18 cellular contexts compared by ENCODE assay signal in the genomic region with DNA sequence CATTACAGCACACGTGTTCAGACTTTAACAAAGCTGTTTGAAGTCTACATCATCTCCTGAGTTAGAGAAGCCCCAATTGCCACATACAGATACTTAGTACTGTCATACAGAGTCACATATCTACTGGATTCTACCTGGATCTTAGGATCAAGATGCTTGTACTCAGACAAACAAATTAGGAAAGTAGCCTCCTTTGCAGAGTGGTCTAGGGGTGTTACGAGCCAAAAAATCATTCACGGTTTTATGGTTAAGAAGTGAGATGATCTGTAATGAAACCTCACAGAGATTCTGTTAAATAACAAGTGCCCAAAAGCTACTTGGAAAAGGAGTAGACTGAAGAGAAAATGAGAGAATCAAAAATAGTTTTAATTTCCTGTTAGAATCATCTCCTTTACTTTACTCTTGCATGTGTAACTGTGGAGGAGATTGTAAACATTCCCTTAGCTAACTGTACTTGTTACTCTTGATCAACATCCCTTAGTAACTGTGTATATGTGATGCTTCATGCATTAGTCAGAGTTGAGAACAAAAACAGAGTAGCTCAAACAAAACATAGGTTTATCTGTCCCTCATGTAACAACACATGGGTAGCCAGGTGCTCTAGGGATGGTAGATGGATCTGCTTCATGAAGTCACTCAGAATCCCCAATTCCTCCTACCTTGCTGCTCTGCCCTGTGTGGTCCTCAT. TPM values are rescaled to one million over a fixed set of nuclear protein-coding genes. Genes with fewer than 3 reads are reported as not detected.
DNase-seq lines count a peak whose midpoint lies in the region; ATAC-seq and TF ChIP-seq lines count a peak whose summit lies in the region.
"Had no signal": no experiment of that assay in that cellular context is flagged by ENCODE, and none has a peak within 500 bp of the region (broad histone marks: within the 10 kb centered on the region; RNA-seq: fewer than 3 reads in every experiment).

No MANE protein-coding gene starts in this region.

- TF ChIP-seq POLR2A in lower leg skin (IDR thresholded peaks at IDR 0.05), result no peak

- DNase-seq in Daoy (ENCODE audit: low read depth) (peak; percentile 6), fibroblast of the conjunctiva (ENCODE audit: low read depth) (peak; percentile 3), GM19240 (ENCODE audit: insufficient read length, low spot score) (no peak), left lung (no peak), lower leg skin (ENCODE audit: low spot score in 2 of 2) (no peak)
- no peak for DNase-seq in activated naive CD8-positive, alpha-beta T cell treated with anti-CD3 and anti-CD28 coated beads, Interleukin-2, amount 10 ng/mL, durations not matched to agents 7 days and 5 days
- DNase-seq: heart right ventricle; mucosa of descending colon; NCI-H1694; NCI-H446 treated with DMSO at 0.1 percent for 48 hours; stimulated activated CD4-positive, alpha-beta T cell treated with anti-CD3 and anti-CD28 coated beads, Interleukin-4, amount 100 ng/mL, for 1 hour; stimulated activated CD8-positive, alpha-beta memory T cell treated with anti-CD3 and anti-CD28 coated beads, Interleukin-4, amount 100 ng/mL, for 48 hours; transverse colon had no signal

- intact Hi-C loops in left lung (cut with DNase I), result no loop called here
- intact Hi-C loops in lower leg skin (cut with DNase I; ENCODE audit: low total_unique reads), result no loop called here

- no peak overlapping the region for H3K27ac ChIP-seq in BLaER1 treated with 17β-estradiol and CSF1 and Interleukin-3, amounts not matched to agents 10 nM and 100 nM
- H3K27ac ChIP-seq in left lung, result peak overlapping the region in 1 of 2 donors; percentile 49
- H3K27ac ChIP-seq: heart right ventricle, transverse colon had no signal

- TF ChIP-seq CTCF in left lung (IDR thresholded peaks at IDR 0.05) (no peak), lower leg skin (IDR thresholded peaks at IDR 0.05) (no peak)

- peaks cover 3% of the 10 kb centered on the region for H3K9me3 Mint-ChIP-seq in activated naive CD8-positive, alpha-beta T cell treated with anti-CD3 and anti-CD28 coated beads, Interleukin-2, amount 10 ng/mL, durations not matched to agents 7 days and 5 days

- no peak overlapping the region for H3K9ac ChIP-seq in BLaER1 treated with 17β-estradiol and CSF1 and Interleukin-3, amounts not matched to agents 10 nM and 100 nM

- peak overlapping the region in 8 of 11 experiments; percentile 23 to 93 (median 62); a peak in 13 of 22 replicates for H3K4me2 ChIP-seq in BLaER1 treated with 17β-estradiol and CSF1 and Interleukin-3, amounts not matched to agents 10 nM and 100 nM

- 74 to 82% methylated on average over 3 of the region's 3 CpGs for WGBS in lower leg skin, 2 donors

- no peaks in the 10 kb centered on the region for H3K9me3 ChIP-seq in BLaER1 treated with 17β-estradiol and CSF1 and Interleukin-3, amounts not matched to agents 10 nM and 100 nM (replicated peaks in 1 of 11)
- no peaks in the 10 kb centered on the region for H3K9me3 ChIP-seq in left lung
- H3K9me3 ChIP-seq: heart right ventricle, mucosa of descending colon, transverse colon had no signal

- H3K36me3 ChIP-seq in BLaER1 treated with 17β-estradiol and CSF1 and Interleukin-3, amounts not matched to agents 10 nM and 100 nM, result no peaks in the 10 kb centered on the region
- H3K36me3 ChIP-seq in left lung, result no peaks in the 10 kb centered on the region
- H3K36me3 ChIP-seq: heart right ventricle, transverse colon had no signal

- H4K20me1 ChIP-seq in BLaER1 treated with 17β-estradiol and CSF1 and Interleukin-3, amounts not matched to agents 10 nM and 100 nM, result no peaks in the 10 kb centered on the region

- peak overlapping the region; percentile 32 for H3K27ac Mint-ChIP-seq in activated naive CD8-positive, alpha-beta T cell treated with anti-CD3 and anti-CD28 coated beads, Interleukin-2, amount 10 ng/mL, durations not matched to agents 7 days and 5 days

- H3K4me3 Mint-ChIP-seq in activated naive CD8-positive, alpha-beta T cell treated with anti-CD3 and anti-CD28 coated beads, Interleukin-2, amount 10 ng/mL, durations not matched to agents 7 days and 5 days, result no peak overlapping the region

- no peak overlapping the region for H3K4me3 ChIP-seq in BLaER1 treated with 17β-estradiol and CSF1 and Interleukin-3, amounts not matched to agents 10 nM and 100 nM
- H3K4me3 ChIP-seq in left lung (no peak overlapping the region), lower leg skin (ENCODE audit: low read depth, poor library complexity, severe bottlenecking) (no peak overlapping the region)
- H3K4me3 ChIP-seq: heart right ventricle, mucosa of descending colon, transverse colon had no signal

- peaks cover 7% of the 10 kb centered on the region for H3K36me3 Mint-ChIP-seq in activated naive CD8-positive, alpha-beta T cell treated with anti-CD3 and anti-CD28 coated beads, Interleukin-2, amount 10 ng/mL, durations not matched to agents 7 days and 5 days

- no peak for ATAC-seq in activated naive CD8-positive, alpha-beta T cell treated with anti-CD3 and anti-CD28 coated beads, Interleukin-2, amount 10 ng/mL, durations not matched to agents 7 days and 5 days (ENCODE audit: low read depth)
- ATAC-seq in left lung (no peak), GM21619 (IDR thresholded peaks at IDR 0.05; ENCODE audit: unreplicated experiment) (no peak)
- ATAC-seq: heart right ventricle, mucosa of descending colon, sciatic nerve had no signal

- peaks cover 52% of the 10 kb centered on the region for H3K4me1 Mint-ChIP-seq in activated naive CD8-positive, alpha-beta T cell treated with anti-CD3 and anti-CD28 coated beads, Interleukin-2, amount 10 ng/mL, durations not matched to agents 7 days and 5 days

- peaks cover 0 to 27% (median 0%) of the 10 kb centered on the region in 11 experiments; a peak in 4 of 22 replicates for H3K27me3 ChIP-seq in BLaER1 treated with 17β-estradiol and CSF1 and Interleukin-3, amounts not matched to agents 10 nM and 100 nM
- peaks cover 0 to 6% of the 10 kb centered on the region in 2 donors for H3K27me3 ChIP-seq in left lung

- peaks cover 10 to 47% (median 25%) of the 10 kb centered on the region in 10 experiments; a peak in 18 of 20 replicates for H3K4me1 ChIP-seq in BLaER1 treated with 17β-estradiol and CSF1 and Interleukin-3, amounts not matched to agents 10 nM and 100 nM
- H3K4me1 ChIP-seq in left lung, result peaks cover 0 to 43% of the 10 kb centered on the region in 2 donors
- H3K4me1 ChIP-seq: transverse colon had no signal

- no peaks in the 10 kb centered on the region for H3K27me3 Mint-ChIP-seq in activated naive CD8-positive, alpha-beta T cell treated with anti-CD3 and anti-CD28 coated beads, Interleukin-2, amount 10 ng/mL, durations not matched to agents 7 days and 5 days

- POLR2A ChIA-PET in activated naive CD8-positive, alpha-beta T cell treated with anti-CD3 and anti-CD28 coated beads, Interleukin-2, amount 10 ng/mL, durations not matched to agents 7 days and 5 days (lab: Charles Lee), result interaction anchor here (1.0 to 4.7 kb wide), 4 partner anchors 8 to 23 kb away, joined by 3 to 21 read pairs (median 3); no protein-coding TSS in a partner anchor

RNA-seq across cellular contexts. Expression of gene IL1RL1, which starts 16.4 kb away (rescaled TPM):
- total RNA-seq in Daoy (2014; rRNA removed; shearing (Covaris generic)), result not detected in 2 replicates
- not detected for total RNA-seq in activated naive CD8-positive, alpha-beta T cell treated with anti-CD3 and anti-CD28 coated beads, Interleukin-2, amount 10 ng/mL, durations not matched to agents 7 days and 5 days
- total RNA-seq in left lung, result 10 to 100 TPM in 1 of 2 donors, 1 to 10 TPM in 1; 3.7 to 72.2 TPM
- 1 to 10 TPM in 3 of 4 donors, under 1 TPM in 1; 0.88 to 5.8 (median 1.9) TPM for total RNA-seq in lower leg skin
- total RNA-seq: chondrocyte, SK-MEL-5 had no signal

Comparison
In these comparisons a context has a peak if more than half of its experiments do, and no peak if none do; other contexts are left out.
1. DNase-seq: peak in Daoy (single experiment) and fibroblast of the conjunctiva (single experiment); none in activated naive CD8-positive, alpha-beta T cell treated with anti-CD3 and anti-CD28 coated beads, Interleukin-2, amount 10 ng/mL, durations not matched to agents 7 days and 5 days (single experiment), GM19240 (single experiment), left lung (0 of 2) and lower leg skin (0 of 2).